8 cellular contexts compared by ENCODE assay signal in the genomic region with DNA sequence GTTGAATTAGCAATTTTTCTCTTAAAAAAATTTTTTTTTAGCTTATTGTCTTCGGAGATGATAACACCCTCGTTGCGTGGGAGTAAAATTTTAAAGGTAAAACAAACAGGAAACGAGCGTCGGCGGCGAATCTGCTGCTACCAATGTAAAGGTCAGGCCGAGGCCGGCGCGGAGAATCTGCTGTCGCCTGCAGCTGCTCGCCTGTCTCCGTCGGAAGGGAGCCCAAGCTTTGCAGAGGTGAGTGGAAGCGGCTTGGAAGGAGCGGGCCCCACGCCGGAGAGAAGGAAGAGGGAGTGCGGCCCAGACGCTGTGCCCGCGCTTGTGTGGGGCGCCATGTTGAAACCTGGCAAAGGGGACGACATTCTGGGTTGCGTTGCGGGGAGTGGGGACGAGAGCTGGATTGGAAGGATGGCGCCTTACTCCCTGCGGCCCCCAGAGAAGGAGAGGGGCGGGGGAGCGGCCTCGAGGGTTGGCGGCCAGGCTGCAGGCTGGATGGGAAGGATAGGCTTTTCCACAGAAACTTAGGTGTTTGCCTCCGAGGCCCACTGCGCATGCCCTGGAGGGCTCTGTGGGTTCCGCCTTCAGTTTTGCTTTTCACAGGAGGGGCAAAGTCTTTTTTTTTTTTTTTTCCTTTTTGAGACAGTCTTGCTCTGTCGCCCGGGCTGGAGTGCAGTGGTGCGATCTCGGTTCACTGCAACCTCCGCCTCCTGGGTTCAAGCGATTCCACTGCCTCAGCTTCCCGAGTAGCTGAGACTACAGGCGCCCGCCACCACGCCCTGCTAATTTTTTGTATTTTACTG. TPM values are rescaled to one million over a fixed set of nuclear protein-coding genes. Genes with fewer than 3 reads are reported as not detected.
DNase-seq lines count a peak whose midpoint lies in the region; ATAC-seq and TF ChIP-seq lines count a peak whose summit lies in the region.

Gene SNRNP35 (plus strand): TSS at position 160 of the 800 bp plus-strand sequence. CDS start 7,402 bp downstream, outside the sequence.

- TF ChIP-seq CTCF in GM12864 (IDR thresholded peaks at IDR 0.05; ENCODE audit: low read depth, low read length, missing control alignments), result no peak
- TF ChIP-seq CTCF in body of pancreas (IDR thresholded peaks at IDR 0.05), result no peak

- intact Hi-C loops in body of pancreas (cut with DNase I) (no loop called here), sciatic nerve (cut with DNase I) (no loop called here)

- peak; percentile 73 for DNase-seq in GM12864 (ENCODE audit: low read depth)
- DNase-seq in NCI-H2081 treated with DMSO at 0.1 percent for 48 hours (lab: John Stamatoyannopoulos, UW), result peak; percentile 32
- peak; percentile 90 for DNase-seq in UCSD-AML1 (lab: John Stamatoyannopoulos, UW; ENCODE audit: unreplicated experiment)
- peak; percentile 69 to 85 (median 80) for DNase-seq in body of pancreas
- peak; percentile 30 for DNase-seq in iPS DF 4.7 (ENCODE audit: extremely low read depth, low spot score)
- DNase-seq in sciatic nerve (ENCODE audit: low spot score), result peak; percentile 86

- H3K4me3 ChIP-seq in GM12864 (ENCODE audit: low read depth, low read length), result peak within 1 kb of the TSS; percentile 96
- H3K4me3 ChIP-seq in body of pancreas, result peak within 1 kb of the TSS; percentile 89 to 95

- no peaks in the 10 kb centered on the region for H3K36me3 ChIP-seq in body of pancreas (replicated peaks in 1 of 2; ENCODE audit: insufficient read depth in 1 of 2, low read depth in 2 of 2)

- 1% methylated on average over 34 to 48 of the region's 48 CpGs for WGBS in body of pancreas, 2 donors

- ATAC-seq in HG02840 (IDR thresholded peaks at IDR 0.05; ENCODE audit: low FRiP score, unreplicated experiment), result peak; percentile 61
- peak; percentile 82 for ATAC-seq in body of pancreas
- peak; percentile 89 for ATAC-seq in sciatic nerve
- no peak for ATAC-seq in GM18520 (IDR thresholded peaks at IDR 0.05; ENCODE audit: unreplicated experiment)

- H3K9me3 ChIP-seq in body of pancreas, result no peaks in the 10 kb centered on the region

- TF ChIP-seq POLR2A in body of pancreas (IDR thresholded peaks at IDR 0.05), result peak; percentile 37 to 81 (median 73)

- peaks cover 11% of the 10 kb centered on the region for H3K4me1 ChIP-seq in body of pancreas

- peak within 1 kb of the TSS; percentile 81 to 100 (median 100) for H3K27ac ChIP-seq in body of pancreas

- no peaks in the 10 kb centered on the region for H3K27me3 ChIP-seq in body of pancreas

RNA-seq across cellular contexts. Expression of gene SNRNP35, which starts in this region (rescaled TPM):
- total RNA-seq in body of pancreas (10 to 100 TPM; 12.9 to 16.9 TPM), sciatic nerve (26.9 TPM)

Comparison
In these comparisons a context has a peak if more than half of its experiments do, and no peak if none do; other contexts are left out.
1. DNase-seq: peak in every context shown above with its lines; median percentile 90 in UCSD-AML1; 86 in sciatic nerve; 80 in body of pancreas; 73 in GM12864; 32 in NCI-H2081 treated with DMSO at 0.1 percent for 48 hours; 30 in iPS DF 4.7.